Comparison of ENCODE assay signal across 1 cellular context in the genomic region with DNA sequence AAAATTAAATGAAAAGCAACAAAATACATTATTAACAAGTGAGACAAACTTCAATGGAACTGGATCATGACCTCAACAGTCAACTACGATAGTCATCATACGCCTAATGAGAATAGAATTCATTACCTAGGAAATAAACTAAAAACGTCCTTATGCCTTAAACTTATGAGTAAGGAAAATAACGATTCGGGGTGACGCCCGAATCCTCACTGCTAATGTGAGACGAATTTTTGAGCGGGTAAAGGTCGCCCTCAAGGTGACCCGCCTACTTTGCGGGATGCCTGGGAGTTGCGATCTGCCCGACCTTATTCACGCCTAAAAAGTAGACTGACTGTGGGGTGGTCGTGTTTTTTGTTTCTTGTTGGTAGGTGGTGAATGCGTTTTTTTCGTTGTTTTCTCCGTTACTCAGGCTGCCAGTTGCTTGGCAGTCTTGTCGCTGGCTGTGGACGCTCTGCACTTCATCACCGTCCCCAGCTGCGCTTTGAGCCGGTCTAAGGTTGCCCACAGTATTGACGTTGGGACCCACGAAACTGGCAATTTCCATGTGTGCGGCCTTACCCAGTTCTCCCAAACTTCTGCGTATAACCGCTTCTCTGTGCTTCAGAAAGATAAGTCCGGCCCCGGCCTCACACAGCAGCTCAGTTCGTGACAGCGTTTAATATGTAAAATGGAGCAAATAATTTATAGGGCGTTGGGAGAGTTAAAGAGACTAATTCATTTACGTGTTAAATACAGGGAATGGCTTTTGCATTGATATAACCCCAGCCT.
TF ChIP-seq lines count a peak whose summit lies in the region.

No MANE protein-coding gene starts in this region.

TF ChIP-seq in liver, 16 proteins besides CTCF, POLR2A, EP300 and RAD21 (continued from another document):
- TF ChIP-seq REST (IDR thresholded peaks at IDR 0.05) (peak; percentile 71), HNF4A (conservative IDR thresholded peaks at IDR 0.05) (peak; percentile 79 to 81), RXRA (IDR thresholded peaks at IDR 0.05) (peak; percentile 91 to 93), TAF1 (conservative IDR thresholded peaks at IDR 0.05) (peak; percentile 76), JUND (IDR thresholded peaks at IDR 0.05) (peak; percentile 37 to 86), SP1 (IDR thresholded peaks at IDR 0.05) (peak; percentile 95), MAX (IDR thresholded peaks at IDR 0.05) (peak; percentile 51), YY1 (IDR thresholded peaks at IDR 0.05) (no peak), EGR1 (IDR thresholded peaks at IDR 0.05; ENCODE audit: low read depth in 2 of 2) (peak in 1 of 2 donors; percentile 32), FOXA1 (IDR thresholded peaks at IDR 0.05) (peak; percentile 68)
- TF ChIP-seq, protein P1, sequence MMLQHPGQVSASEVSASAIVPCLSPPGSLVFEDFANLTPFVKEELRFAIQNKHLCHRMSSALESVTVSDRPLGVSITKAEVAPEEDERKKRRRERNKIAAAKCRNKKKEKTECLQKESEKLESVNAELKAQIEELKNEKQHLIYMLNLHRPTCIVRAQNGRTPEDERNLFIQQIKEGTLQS (IDR thresholded peaks at IDR 0.05), result peak; percentile 67
- TF ChIP-seq, protein P2, sequence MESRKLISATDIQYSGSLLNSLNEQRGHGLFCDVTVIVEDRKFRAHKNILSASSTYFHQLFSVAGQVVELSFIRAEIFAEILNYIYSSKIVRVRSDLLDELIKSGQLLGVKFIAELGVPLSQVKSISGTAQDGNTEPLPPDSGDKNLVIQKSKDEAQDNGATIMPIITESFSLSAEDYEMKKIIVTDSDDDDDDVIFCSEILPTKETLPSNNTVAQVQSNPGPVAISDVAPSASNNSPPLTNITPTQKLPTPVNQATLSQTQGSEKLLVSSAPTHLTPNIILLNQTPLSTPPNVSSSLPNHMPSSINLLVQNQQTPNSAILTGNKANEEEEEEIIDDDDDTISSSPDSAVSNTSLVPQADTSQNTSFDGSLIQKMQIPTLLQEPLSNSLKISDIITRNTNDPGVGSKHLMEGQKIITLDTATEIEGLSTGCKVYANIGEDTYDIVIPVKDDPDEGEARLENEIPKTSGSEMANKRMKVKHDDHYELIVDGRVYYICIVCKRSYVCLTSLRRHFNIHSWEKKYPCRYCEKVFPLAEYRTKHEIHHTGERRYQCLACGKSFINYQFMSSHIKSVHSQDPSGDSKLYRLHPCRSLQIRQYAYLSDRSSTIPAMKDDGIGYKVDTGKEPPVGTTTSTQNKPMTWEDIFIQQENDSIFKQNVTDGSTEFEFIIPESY (IDR thresholded peaks at IDR 0.05), result peak; percentile 80
